9 cellular contexts compared by ENCODE assay signal in the genomic region with DNA sequence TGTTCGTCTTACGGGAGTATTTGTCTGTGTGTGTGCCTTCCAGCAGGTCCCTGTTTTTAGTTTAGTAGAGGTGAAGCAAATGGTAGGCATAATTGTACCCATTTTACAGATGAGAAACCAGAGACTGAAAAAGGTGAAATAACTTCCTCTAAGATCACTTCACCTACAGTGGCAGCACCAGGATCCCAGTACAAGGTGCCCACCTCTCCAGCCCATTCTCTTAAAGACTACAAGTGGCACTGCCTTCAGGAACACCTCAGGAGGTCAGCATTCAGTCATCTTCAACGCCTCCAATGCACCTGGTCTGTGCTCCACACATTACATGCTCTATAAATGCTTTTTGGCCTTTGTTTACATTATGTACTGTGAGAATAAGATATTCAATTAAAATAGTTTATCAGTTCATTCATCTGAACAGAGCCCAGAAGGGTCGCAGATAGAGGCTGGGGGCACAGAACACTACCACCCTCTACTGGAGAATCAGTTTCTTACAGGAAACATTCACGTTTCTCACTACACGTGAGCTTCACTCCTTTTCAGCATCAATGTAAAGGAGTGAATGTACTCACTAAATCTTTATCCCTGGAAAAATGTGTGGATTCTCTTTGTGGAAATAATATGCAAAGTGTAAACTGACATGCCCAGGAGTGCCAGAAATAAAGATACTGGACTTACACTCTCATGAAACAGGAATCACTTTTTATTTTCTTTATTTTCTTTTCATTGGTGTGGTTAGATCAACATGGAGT. TPM values are rescaled to one million over a fixed set of nuclear protein-coding genes. Genes with fewer than 3 reads are reported as not detected.
A peak's percentile ranks its signal among the peaks of the same experiment; 100 is the strongest.
DNase-seq lines count a peak whose midpoint lies in the region; ATAC-seq and TF ChIP-seq lines count a peak whose summit lies in the region.
"Had no signal": no experiment of that assay in that cellular context is flagged by ENCODE, and none has a peak within 500 bp of the region (broad histone marks: within the 10 kb centered on the region; RNA-seq: fewer than 3 reads in every experiment).

No MANE protein-coding gene starts in this region.

- no peak overlapping the region for H3K27ac Mint-ChIP-seq in activated B cell treated with CpG ODN at 0.5 μM for 24 hours
- no peak overlapping the region for H3K27ac Mint-ChIP-seq in activated T-helper 1 cell treated with anti-CD3 and anti-CD28 coated beads, Interleukin-12 subunit alpha, Interleukin-12 subunit beta, Interleukin-2, Interleukin-4 antibody, amounts not matched to agents 30 ng/mL and 10 ng/mL and 1 ng/mL, durations not matched to agents 14 hours and 24 hours and 36 hours
- H3K27ac Mint-ChIP-seq: stimulated activated naive CD8-positive, alpha-beta T cell treated with anti-CD3 and anti-CD28 coated beads, Interleukin-15, Interleukin-2, amounts not matched to agents 100 ng/mL and 50 ng/mL, for 24 hours had no signal

- no peaks in the 10 kb centered on the region for H3K9me3 ChIP-seq in BE2C
- no peaks in the 10 kb centered on the region for H3K9me3 ChIP-seq in vagina

- H3K36me3 Mint-ChIP-seq in activated B cell treated with CpG ODN at 0.5 μM for 24 hours (ENCODE audit: low read depth) = no peaks in the 10 kb centered on the region
- no peaks in the 10 kb centered on the region for H3K36me3 Mint-ChIP-seq in activated T-helper 1 cell treated with anti-CD3 and anti-CD28 coated beads, Interleukin-12 subunit alpha, Interleukin-12 subunit beta, Interleukin-2, Interleukin-4 antibody, amounts not matched to agents 30 ng/mL and 10 ng/mL and 1 ng/mL, durations not matched to agents 14 hours and 24 hours and 36 hours (ENCODE audit: low read depth)

- no peak for TF ChIP-seq POLR2A in vagina (IDR thresholded peaks at IDR 0.05)

- TF ChIP-seq CTCF in BE2C (IDR thresholded peaks at IDR 0.05; ENCODE audit: low read depth, low read length) (peak; percentile 85), activated B cell treated with CpG ODN at 0.5 μM for 24 hours (IDR thresholded peaks at IDR 0.05) (no peak), vagina (IDR thresholded peaks at IDR 0.05) (peak in 2 of 3 experiments; percentile 44 to 47)

- no peak overlapping the region for H3K4me3 Mint-ChIP-seq in activated B cell treated with CpG ODN at 0.5 μM for 24 hours
- H3K4me3 Mint-ChIP-seq in activated T-helper 1 cell treated with anti-CD3 and anti-CD28 coated beads, Interleukin-12 subunit alpha, Interleukin-12 subunit beta, Interleukin-2, Interleukin-4 antibody, amounts not matched to agents 30 ng/mL and 10 ng/mL and 1 ng/mL, durations not matched to agents 14 hours and 24 hours and 36 hours = no peak overlapping the region
- H3K4me3 Mint-ChIP-seq: stimulated activated naive CD8-positive, alpha-beta T cell treated with anti-CD3 and anti-CD28 coated beads, Interleukin-15, Interleukin-2, amounts not matched to agents 100 ng/mL and 50 ng/mL, for 24 hours had no signal

- no peaks in the 10 kb centered on the region for H3K27me3 ChIP-seq in BE2C
- H3K27me3 ChIP-seq in H7 (ENCODE audit: control insufficient read depth, insufficient read depth, low read length) = no peaks in the 10 kb centered on the region
- no peaks in the 10 kb centered on the region for H3K27me3 ChIP-seq in vagina

- DNase-seq in BE2C = peak; percentile 35
- DNase-seq in H7 = peak; percentile 62
- no peak for DNase-seq in activated B cell treated with CpG ODN at 0.5 μM for 24 hours
- peak; percentile 61 for DNase-seq in iPS-NIHi7 (ENCODE audit: extremely low spot score)
- DNase-seq in vagina (ENCODE audit: extremely low spot score in 2 of 2) = no peak
- DNase-seq in NCI-H2196 (lab: John Stamatoyannopoulos, UW; ENCODE audit: unreplicated experiment) = no peak
- DNase-seq in HK-2 (ENCODE audit: unreplicated experiment) = no peak
- DNase-seq in activated T-helper 1 cell treated with anti-CD3 and anti-CD28 coated beads, Interleukin-12 subunit alpha, Interleukin-12 subunit beta, Interleukin-2, Interleukin-4 antibody, amounts not matched to agents 30 ng/mL and 10 ng/mL and 1 ng/mL, durations not matched to agents 14 hours and 24 hours and 36 hours (ENCODE audit: low spot score) = no peak

- POLR2A ChIA-PET in activated B cell treated with CpG ODN at 0.5 μM for 24 hours (lab: Charles Lee) = no interaction called here

- H3K4me1 ChIP-seq in BE2C (no peaks in the 10 kb centered on the region), vagina (peaks cover 6% of the 10 kb centered on the region)

- H3K36me3 ChIP-seq in BE2C (no peaks in the 10 kb centered on the region), H7 (replicated peaks; ENCODE audit: control insufficient read depth, insufficient read depth, low read length) (no peaks in the 10 kb centered on the region), vagina (no peaks in the 10 kb centered on the region)

- H3K4me3 ChIP-seq in BE2C (ENCODE audit: low read depth, low read length) (no peak overlapping the region), H7 (ENCODE audit: insufficient read depth, low read depth, low read length) (no peak overlapping the region), vagina (no peak overlapping the region)

- no peaks in the 10 kb centered on the region for H3K27me3 Mint-ChIP-seq in activated B cell treated with CpG ODN at 0.5 μM for 24 hours
- H3K27me3 Mint-ChIP-seq in activated T-helper 1 cell treated with anti-CD3 and anti-CD28 coated beads, Interleukin-12 subunit alpha, Interleukin-12 subunit beta, Interleukin-2, Interleukin-4 antibody, amounts not matched to agents 30 ng/mL and 10 ng/mL and 1 ng/mL, durations not matched to agents 14 hours and 24 hours and 36 hours (ENCODE audit: insufficient read depth) = peaks cover 28% of the 10 kb centered on the region
- H3K27me3 Mint-ChIP-seq: stimulated activated naive CD8-positive, alpha-beta T cell treated with anti-CD3 and anti-CD28 coated beads, Interleukin-15, Interleukin-2, amounts not matched to agents 100 ng/mL and 50 ng/mL, for 24 hours had no signal

- no peak overlapping the region for H3K27ac ChIP-seq in vagina

- H3K4me1 Mint-ChIP-seq in activated B cell treated with CpG ODN at 0.5 μM for 24 hours = no peaks in the 10 kb centered on the region
- no peaks in the 10 kb centered on the region for H3K4me1 Mint-ChIP-seq in activated T-helper 1 cell treated with anti-CD3 and anti-CD28 coated beads, Interleukin-12 subunit alpha, Interleukin-12 subunit beta, Interleukin-2, Interleukin-4 antibody, amounts not matched to agents 30 ng/mL and 10 ng/mL and 1 ng/mL, durations not matched to agents 14 hours and 24 hours and 36 hours (ENCODE audit: low read depth)

- CTCF ChIA-PET in activated B cell treated with CpG ODN at 0.5 μM for 24 hours (lab: Charles Lee) = interaction anchor here (0.6 to 4.2 kb wide), 7 partner anchors 9 to 400 kb away, joined by 3 to 52 read pairs (median 4); no protein-coding TSS in a partner anchor

- ATAC-seq in activated B cell treated with CpG ODN at 0.5 μM for 24 hours (ENCODE audit: low read depth) = peak; percentile 52

- H3K9me3 Mint-ChIP-seq in activated B cell treated with CpG ODN at 0.5 μM for 24 hours = peaks cover 4% of the 10 kb centered on the region
- H3K9me3 Mint-ChIP-seq in activated T-helper 1 cell treated with anti-CD3 and anti-CD28 coated beads, Interleukin-12 subunit alpha, Interleukin-12 subunit beta, Interleukin-2, Interleukin-4 antibody, amounts not matched to agents 30 ng/mL and 10 ng/mL and 1 ng/mL, durations not matched to agents 14 hours and 24 hours and 36 hours = no peaks in the 10 kb centered on the region
- H3K9me3 Mint-ChIP-seq: stimulated activated naive CD8-positive, alpha-beta T cell treated with anti-CD3 and anti-CD28 coated beads, Interleukin-15, Interleukin-2, amounts not matched to agents 100 ng/mL and 50 ng/mL, for 24 hours had no signal

- intact Hi-C loops in activated B cell treated with CpG ODN at 0.5 μM for 24 hours (cut with micrococcal nuclease) (loop anchor here (1.0 kb wide), 3 partner anchors 153 to 399 kb away; no protein-coding TSS in a partner anchor), vagina (cut with DNase I) (loop anchor here (5.0 kb wide), 1 partner anchor 151 kb away; no protein-coding TSS in a partner anchor)
- intact Hi-C loops in activated T-helper 1 cell treated with anti-CD3 and anti-CD28 coated beads, Interleukin-12 subunit alpha, Interleukin-12 subunit beta, Interleukin-2, Interleukin-4 antibody, amounts not matched to agents 30 ng/mL and 10 ng/mL and 1 ng/mL, durations not matched to agents 14 hours and 24 hours and 36 hours (cut with micrococcal nuclease) = loop anchor here (1.0 to 5.0 kb wide), 4 partner anchors 119 to 399 kb away; a partner anchor contains a TSS

RNA-seq across cellular contexts. Expression of a gene that starts 45.5 kb away (rescaled TPM):
- polyA plus RNA-seq in BE2C (2012; ENCODE audit: insufficient read depth, insufficient read length, low read depth) = 44.0 TPM
- 21.7 and 29.5 TPM in 2 replicates for total RNA-seq in H7 (2014; rRNA removed; shearing (Covaris generic))
- total RNA-seq in activated B cell treated with CpG ODN at 0.5 μM for 24 hours = 76.6 and 76.9 TPM in 2 replicates
- total RNA-seq in vagina = 176 TPM
- 14.2 TPM in 2 replicates for total RNA-seq in activated T-helper 1 cell treated with anti-CD3 and anti-CD28 coated beads, Interleukin-12 subunit alpha, Interleukin-12 subunit beta, Interleukin-2, Interleukin-4 antibody, amounts not matched to agents 30 ng/mL and 10 ng/mL and 1 ng/mL, durations not matched to agents 14 hours and 24 hours and 36 hours

Comparison
In these comparisons a context has a peak if more than half of its experiments do, and no peak if none do; other contexts are left out.
1. DNase-seq: peak in BE2C (single experiment), H7 (single experiment) and iPS-NIHi7 (single experiment); none in activated B cell treated with CpG ODN at 0.5 μM for 24 hours (single experiment), vagina (0 of 2), NCI-H2196 (single experiment), HK-2 (single experiment) and activated T-helper 1 cell treated with anti-CD3 and anti-CD28 coated beads, Interleukin-12 subunit alpha, Interleukin-12 subunit beta, Interleukin-2, Interleukin-4 antibody, amounts not matched to agents 30 ng/mL and 10 ng/mL and 1 ng/mL, durations not matched to agents 14 hours and 24 hours and 36 hours (single experiment).